In genomic region chr19:18239303-18239702, GRCh38 we compare ENCODE assay signal across 19 cellular contexts. TPM values are rescaled to one million over a fixed set of nuclear protein-coding genes. Genes with fewer than 3 reads are reported as not detected.
DNase-seq lines count a peak whose midpoint lies in the region; ATAC-seq and TF ChIP-seq lines count a peak whose summit lies in the region.
"Had no signal": no experiment of that assay in that cellular context is flagged by ENCODE, and none has a peak within 500 bp of the region (broad histone marks: within the 10 kb centered on the region; RNA-seq: fewer than 3 reads in every experiment).

No MANE protein-coding gene starts in this region.

- peak; percentile 34 for DNase-seq in ELF-1 (ENCODE audit: low read depth, low spot score)
- DNase-seq in IMR-90 = no peak
- peak; percentile 82 for DNase-seq in endodermal cell
- DNase-seq in HuH-7.5 (ENCODE audit: low spot score) = no peak
- DNase-seq: activated CD4-positive, alpha-beta T cell treated with anti-CD3 and anti-CD28 coated beads, Interleukin-2, amount 10 ng/mL, durations not matched to agents 24 days and 14 days; activated naive CD8-positive, alpha-beta T cell treated with anti-CD3 and anti-CD28 coated beads for 36 hours; activated T-cell treated with anti-CD3 and anti-CD28 coated beads for 4 hours; AML-193; MM.1S; naive thymus-derived CD8-positive, alpha-beta T cell; NCI-H2029 treated with DMSO at 0.1 percent for 48 hours; NCI-H524; psoas muscle; SJCRH30; tibial artery had no signal

- CTCF ChIA-PET in IMR-90 (lab: Yijun Ruan, JAX) = no interaction called here

- H3K36me3 ChIP-seq in IMR-90 (ENCODE audit: control insufficient read depth, insufficient read depth, low read length) = no peaks in the 10 kb centered on the region
- no peaks in the 10 kb centered on the region for H3K36me3 ChIP-seq in endodermal cell (ENCODE audit: control insufficient read depth, insufficient read depth, low read length)
- H3K36me3 ChIP-seq: esophagus muscularis mucosa, SJCRH30, tibial artery had no signal

- H4K5ac ChIP-seq in IMR-90 (ENCODE audit: low read depth, low read length) = no peak overlapping the region

- H3K79me1 ChIP-seq in IMR-90 (ENCODE audit: low read depth in 1 of 2, low read length in 2 of 2) = no peaks in the 10 kb centered on the region

- TF ChIP-seq RAD21 in IMR-90 (IDR thresholded peaks at IDR 0.05; ENCODE audit: low read length) = no peak

- no peak overlapping the region for H3K4ac ChIP-seq in IMR-90 (ENCODE audit: low read depth, low read length)

- H3K23ac ChIP-seq in IMR-90 (ENCODE audit: low read depth, low read length) = no peak overlapping the region

- no peaks in the 10 kb centered on the region for H3K9me1 ChIP-seq in IMR-90 (ENCODE audit: insufficient read depth, low read length)

- H2BK5ac ChIP-seq in IMR-90 (ENCODE audit: low read depth, low read length, poor library complexity, severe bottlenecking) = no peak overlapping the region

- H3K56ac ChIP-seq in IMR-90 (ENCODE audit: extremely low read depth, insufficient read depth, low read length) = no peak overlapping the region

- no peak overlapping the region for H3K18ac ChIP-seq in IMR-90 (ENCODE audit: low read depth, low read length)

- H3K9me3 ChIP-seq in IMR-90 (ENCODE audit: control insufficient read depth, insufficient read depth, low read length) (no peaks in the 10 kb centered on the region), endodermal cell (ENCODE audit: control insufficient read depth, low read length) (no peaks in the 10 kb centered on the region)
- H3K9me3 ChIP-seq: esophagus muscularis mucosa, psoas muscle, SJCRH30, tibial artery had no signal

- no peak overlapping the region for H3K4me3 ChIP-seq in IMR-90 (ENCODE audit: insufficient read depth, low read depth, low read length)
- H3K4me3 ChIP-seq in endodermal cell (ENCODE audit: low read length) = no peak overlapping the region
- H3K4me3 ChIP-seq: esophagus muscularis mucosa, psoas muscle, SJCRH30, tibial artery had no signal

- H3K4me3 Mint-ChIP-seq in endodermal cell = no peak overlapping the region
- H3K4me3 Mint-ChIP-seq: activated CD4-positive, alpha-beta T cell treated with anti-CD3 and anti-CD28 coated beads, Interleukin-2, amount 10 ng/mL, durations not matched to agents 24 days and 14 days; activated naive CD8-positive, alpha-beta T cell treated with anti-CD3 and anti-CD28 coated beads for 36 hours; naive thymus-derived CD8-positive, alpha-beta T cell; stimulated activated effector memory CD8-positive, alpha-beta T cell treated with anti-CD3 and anti-CD28 coated beads, Interleukin-12 subunit alpha, Interleukin-12 subunit beta, amount 100 ng/mL, for 72 hours had no signal

- TF ChIP-seq CTCF in IMR-90 (conservative IDR thresholded peaks at IDR 0.05; ENCODE audit: low read depth, low read length) (no peak), endodermal cell (conservative IDR thresholded peaks at IDR 0.05) (no peak)

- no peak overlapping the region for H2BK20ac ChIP-seq in IMR-90 (ENCODE audit: low read depth, low read length)

- dilution Hi-C loops in IMR-90 (cut with HindIII; ENCODE audit: low sequenced_read_pairs, unreplicated experiment) = no loop called here

- no peak overlapping the region for H3K14ac ChIP-seq in IMR-90 (replicated peaks; ENCODE audit: low read depth, low read length)

- intact Hi-C loops in IMR-90 (cut with micrococcal nuclease) = no loop called here

- H3K4me1 Mint-ChIP-seq in endodermal cell = no peaks in the 10 kb centered on the region
- H3K4me1 Mint-ChIP-seq: activated CD4-positive, alpha-beta T cell treated with anti-CD3 and anti-CD28 coated beads, Interleukin-2, amount 10 ng/mL, durations not matched to agents 24 days and 14 days; activated naive CD8-positive, alpha-beta T cell treated with anti-CD3 and anti-CD28 coated beads for 36 hours; stimulated activated effector memory CD8-positive, alpha-beta T cell treated with anti-CD3 and anti-CD28 coated beads, Interleukin-12 subunit alpha, Interleukin-12 subunit beta, amount 100 ng/mL, for 72 hours had no signal

- H2BK15ac ChIP-seq in IMR-90 (ENCODE audit: low read depth, low read length) = no peak overlapping the region

- no peak overlapping the region for H4K8ac ChIP-seq in IMR-90 (ENCODE audit: low read depth in 2 of 2, low read length in 2 of 2)

- no peak overlapping the region for H2BK120ac ChIP-seq in IMR-90 (ENCODE audit: low read depth, low read length)

- no peak overlapping the region for H3K4me2 ChIP-seq in IMR-90 (ENCODE audit: low read depth, low read length)

- H3K27me3 Mint-ChIP-seq in endodermal cell (ENCODE audit: insufficient read depth) = peaks cover 42% of the 10 kb centered on the region

- no peaks in the 10 kb centered on the region for H3K9me3 Mint-ChIP-seq in endodermal cell
- H3K9me3 Mint-ChIP-seq: activated CD4-positive, alpha-beta T cell treated with anti-CD3 and anti-CD28 coated beads, Interleukin-2, amount 10 ng/mL, durations not matched to agents 24 days and 14 days; activated naive CD8-positive, alpha-beta T cell treated with anti-CD3 and anti-CD28 coated beads for 36 hours; stimulated activated effector memory CD8-positive, alpha-beta T cell treated with anti-CD3 and anti-CD28 coated beads, Interleukin-12 subunit alpha, Interleukin-12 subunit beta, amount 100 ng/mL, for 72 hours had no signal

- no peaks in the 10 kb centered on the region; the same call in none of the 2 replicates for H4K20me1 ChIP-seq in IMR-90 (ENCODE audit: insufficient read depth, low read length)

- ATAC-seq in IMR-90 (ENCODE audit: low read depth) (peak; percentile 49; the same call in 1 of the 2 replicates), HG02970 (IDR thresholded peaks at IDR 0.05; ENCODE audit: low FRiP score, unreplicated experiment) (no peak), HG03432 (IDR thresholded peaks at IDR 0.05; ENCODE audit: unreplicated experiment) (no peak)
- ATAC-seq: naive thymus-derived CD8-positive, alpha-beta T cell; psoas muscle; stimulated activated effector memory CD8-positive, alpha-beta T cell treated with anti-CD3 and anti-CD28 coated beads, Interleukin-12 subunit alpha, Interleukin-12 subunit beta, amount 100 ng/mL, for 72 hours had no signal

- no TSS peak for BruUV-seq in IMR-90 (replicated peaks; lab: Mats Ljungman, UMichigan)

- no peak overlapping the region for H4K91ac ChIP-seq in IMR-90 (ENCODE audit: insufficient read depth, low read depth, low read length)

- no peak for TF ChIP-seq POLR2A in IMR-90 (IDR thresholded peaks at IDR 0.05; ENCODE audit: low read depth, low read length)

- H3K27ac ChIP-seq in IMR-90 (ENCODE audit: insufficient read depth, low read length) (no peak overlapping the region), endodermal cell (ENCODE audit: low read depth, low read length) (no peak overlapping the region)
- H3K27ac ChIP-seq: esophagus muscularis mucosa, psoas muscle, SJCRH30, tibial artery had no signal

- no peak overlapping the region for H3K27ac Mint-ChIP-seq in endodermal cell
- H3K27ac Mint-ChIP-seq: activated CD4-positive, alpha-beta T cell treated with anti-CD3 and anti-CD28 coated beads, Interleukin-2, amount 10 ng/mL, durations not matched to agents 24 days and 14 days; activated naive CD8-positive, alpha-beta T cell treated with anti-CD3 and anti-CD28 coated beads for 36 hours; naive thymus-derived CD8-positive, alpha-beta T cell; stimulated activated effector memory CD8-positive, alpha-beta T cell treated with anti-CD3 and anti-CD28 coated beads, Interleukin-12 subunit alpha, Interleukin-12 subunit beta, amount 100 ng/mL, for 72 hours had no signal

- in situ Hi-C loops in IMR-90 (cut with MboI; ENCODE audit: low sequenced_read_pairs) = no loop called here

- no peak overlapping the region for H2AK5ac ChIP-seq in IMR-90 (ENCODE audit: low read depth, low read length)

- H3K27me3 ChIP-seq in IMR-90 (ENCODE audit: control insufficient read depth, insufficient read depth, low read length) = peaks cover 10% of the 10 kb centered on the region
- H3K27me3 ChIP-seq in endodermal cell (ENCODE audit: control insufficient read depth, insufficient read depth, low read length, poor library complexity, severe bottlenecking) = peaks cover 12% of the 10 kb centered on the region

- H2AK9ac ChIP-seq in IMR-90 (replicated peaks; ENCODE audit: low read depth, low read length, poor library complexity) = no peak overlapping the region

- POLR2A ChIA-PET in IMR-90 (lab: Charles Lee; ENCODE audit: unreplicated experiment) = no interaction called here

- H3K4me1 ChIP-seq in IMR-90 (ENCODE audit: control insufficient read depth, insufficient read depth, low read length) (no peaks in the 10 kb centered on the region), endodermal cell (ENCODE audit: control insufficient read depth, insufficient read depth, low read length) (no peaks in the 10 kb centered on the region)
- H3K4me1 ChIP-seq: esophagus muscularis mucosa, psoas muscle, SJCRH30, tibial artery had no signal

- WGBS in IMR-90 (ENCODE audit: extremely low coverage in 2 of 2, insufficient read length in 1 of 2), 2 experiments = 44% methylated on average over 7 of the region's 12 CpGs; no CpG with 5 or more reads in 1 of the 2 experiments
- 29 to 49% methylated on average over 7 to 12 of the region's 12 CpGs for WGBS in endodermal cell (ENCODE audit: insufficient coverage in 1 of 2, insufficient read length in 1 of 2), 2 experiments

- H3K36me3 Mint-ChIP-seq in endodermal cell (ENCODE audit: low read depth) = no peaks in the 10 kb centered on the region
- H3K36me3 Mint-ChIP-seq: activated naive CD8-positive, alpha-beta T cell treated with anti-CD3 and anti-CD28 coated beads for 36 hours; stimulated activated effector memory CD8-positive, alpha-beta T cell treated with anti-CD3 and anti-CD28 coated beads, Interleukin-12 subunit alpha, Interleukin-12 subunit beta, amount 100 ng/mL, for 72 hours had no signal

- no peak overlapping the region for H2AFZ ChIP-seq in IMR-90 (replicated peaks; ENCODE audit: low read length, poor library complexity)

- no peak overlapping the region for H3K9ac ChIP-seq in IMR-90 (ENCODE audit: low read depth, low read length)
- no peak overlapping the region for H3K9ac ChIP-seq in endodermal cell (ENCODE audit: extremely low read depth, low read length, poor library complexity, severe bottlenecking)

RNA-seq across cellular contexts. Expression of gene PDE4C, which starts 13.1 kb away (rescaled TPM):
- total RNA-seq in IMR-90 (2012; rRNA removed) (0.18 TPM in 1 of 2 replicates, not detected in the other), endodermal cell (1 to 10 TPM; 1.1 to 2.4 TPM)
- 0.22 and 0.24 TPM in 2 replicates for polyA plus RNA-seq in IMR-90 (2012; rRNA removed)
- polyA plus RNA-seq in IMR-90 (2012; cell fraction: cytosol; rRNA removed) = 0.30 and 0.40 TPM in 2 replicates
- polyA plus RNA-seq in IMR-90 (2012; cell fraction: nucleus; rRNA removed; ENCODE audit: low replicate concordance) = 3.4 and 5.3 TPM in 2 replicates
- 0.93 TPM for polyA plus RNA-seq in endodermal cell (2013, experiment 1 of 2)
- 1.1 TPM for polyA plus RNA-seq in endodermal cell (2013, experiment 2 of 2)
- total RNA-seq: activated naive CD8-positive, alpha-beta T cell treated with anti-CD3 and anti-CD28 coated beads for 36 hours; naive thymus-derived CD8-positive, alpha-beta T cell had no signal
- polyA plus RNA-seq: naive thymus-derived CD8-positive, alpha-beta T cell had no signal

RNA-seq across cellular contexts. Expression of gene IQCN, which starts 34.9 kb away (rescaled TPM):
- total RNA-seq in IMR-90 (2012; rRNA removed) = 0.18 and 0.28 TPM in 2 replicates
- 0.60 and 0.67 TPM in 2 replicates for polyA plus RNA-seq in IMR-90 (2012; rRNA removed)
- 0.24 and 0.29 TPM in 2 replicates for polyA plus RNA-seq in IMR-90 (2012; cell fraction: cytosol; rRNA removed)
- 6.1 and 10.8 TPM in 2 replicates for polyA plus RNA-seq in IMR-90 (2012; cell fraction: nucleus; rRNA removed; ENCODE audit: low replicate concordance)
- total RNA-seq in endodermal cell = 1 to 10 TPM; 2.4 to 3.3 TPM
- 3.2 TPM for polyA plus RNA-seq in endodermal cell (2013, experiment 1 of 2)
- polyA plus RNA-seq in endodermal cell (2013, experiment 2 of 2) = 2.7 TPM

RNA-seq across cellular contexts. Expression of gene RAB3A, which starts 35.5 kb away (rescaled TPM):
- total RNA-seq in IMR-90 (2012; rRNA removed) (2.8 and 3.0 TPM in 2 replicates), endodermal cell (1 to 10 TPM; 3.6 to 3.9 TPM)
- 13.4 and 13.6 TPM in 2 replicates for polyA plus RNA-seq in IMR-90 (2012; rRNA removed)
- 8.6 and 29.3 TPM in 2 replicates for polyA plus RNA-seq in IMR-90 (2012; cell fraction: cytosol; rRNA removed)
- polyA plus RNA-seq in IMR-90 (2012; cell fraction: nucleus; rRNA removed; ENCODE audit: low replicate concordance) = 35.0 and 55.7 TPM in 2 replicates
- 13.9 TPM for polyA plus RNA-seq in endodermal cell (2013, experiment 1 of 2)
- polyA plus RNA-seq in endodermal cell (2013, experiment 2 of 2) = 13.6 TPM

RNA-seq across cellular contexts. Expression of gene JUND, which starts 42.1 kb away (rescaled TPM):
- total RNA-seq in IMR-90 (2012; rRNA removed) (14.2 and 22.8 TPM in 2 replicates), endodermal cell (100 to 1,000 TPM; 112 to 148 TPM)
- 77.2 and 101 TPM in 2 replicates for polyA plus RNA-seq in IMR-90 (2012; rRNA removed)
- polyA plus RNA-seq in IMR-90 (2012; cell fraction: cytosol; rRNA removed) = 57.0 and 329 TPM in 2 replicates
- polyA plus RNA-seq in IMR-90 (2012; cell fraction: nucleus; rRNA removed; ENCODE audit: low replicate concordance) = 200 and 259 TPM in 2 replicates
- 255 TPM for polyA plus RNA-seq in endodermal cell (2013, experiment 1 of 2)
- 262 TPM for polyA plus RNA-seq in endodermal cell (2013, experiment 2 of 2)

RNA-seq across cellular contexts. Expression of gene MPV17L2, which starts 46.3 kb away (rescaled TPM):
- total RNA-seq in IMR-90 (2012; rRNA removed) = 7.2 TPM in 2 replicates
- 19.5 and 22.5 TPM in 2 replicates for polyA plus RNA-seq in IMR-90 (2012; rRNA removed)
- polyA plus RNA-seq in IMR-90 (2012; cell fraction: cytosol; rRNA removed) = 17.4 and 27.3 TPM in 2 replicates
- 3.9 and 10.3 TPM in 2 replicates for polyA plus RNA-seq in IMR-90 (2012; cell fraction: nucleus; rRNA removed; ENCODE audit: low replicate concordance)
- 10 to 100 TPM; 20.9 to 21.8 TPM for total RNA-seq in endodermal cell
- polyA plus RNA-seq in endodermal cell (2013, experiment 1 of 2) = 21.9 TPM
- 18.8 TPM for polyA plus RNA-seq in endodermal cell (2013, experiment 2 of 2)

Comparison
In these comparisons a context has a peak if more than half of its experiments do, and no peak if none do; other contexts are left out.
1. DNase-seq: peak in ELF-1 (single experiment) and endodermal cell (single experiment); none in IMR-90 (single experiment) and HuH-7.5 (single experiment).